ENCODE assay signal across 9 cellular contexts in genomic region chr7:112084506-112084905, GRCh38.
A peak's percentile ranks its signal among the peaks of the same experiment; 100 is the strongest.
DNase-seq lines count a peak whose midpoint lies in the region; ATAC-seq and TF ChIP-seq lines count a peak whose summit lies in the region.
"Had no signal": no experiment of that assay in that cellular context is flagged by ENCODE, and none has a peak within 500 bp of the region (broad histone marks: within the 10 kb centered on the region; RNA-seq: fewer than 3 reads in every experiment).

No MANE protein-coding gene starts in this region.

- CTCF ChIA-PET in activated naive CD4-positive, alpha-beta T cell treated with anti-CD3 and anti-CD28 coated beads, Interleukin-2, amount 10 ng/mL, durations not matched to agents 7 days and 5 days (lab: Charles Lee), result no interaction called here

- no peak for TF ChIP-seq CTCF in dorsolateral prefrontal cortex (IDR thresholded peaks at IDR 0.05 in 54 of 56, conservative IDR thresholded peaks at IDR 0.05 in 2 of 56; ENCODE audit: low read depth in 1 of 56, partially characterized antibody in 56 of 56)

- peaks cover 7% of the 10 kb centered on the region for H3K27me3 Mint-ChIP-seq in activated naive CD4-positive, alpha-beta T cell treated with anti-CD3 and anti-CD28 coated beads, Interleukin-2, amount 10 ng/mL, durations not matched to agents 7 days and 5 days

- no peak for TF ChIP-seq POLR2A in erythroblast (IDR thresholded peaks at IDR 0.05; ENCODE audit: low read length)

- peaks cover 10% of the 10 kb centered on the region for H3K4me1 Mint-ChIP-seq in activated naive CD4-positive, alpha-beta T cell treated with anti-CD3 and anti-CD28 coated beads, Interleukin-2, amount 10 ng/mL, durations not matched to agents 7 days and 5 days

- no peak overlapping the region for H3K27ac Mint-ChIP-seq in activated naive CD4-positive, alpha-beta T cell treated with anti-CD3 and anti-CD28 coated beads, Interleukin-2, amount 10 ng/mL, durations not matched to agents 7 days and 5 days
- H3K27ac Mint-ChIP-seq: activated naive CD4-positive, alpha-beta T cell treated with anti-CD3 and anti-CD28 coated beads, Interleukin-2, amount 50 U/mL, for 24 hours; nephron had no signal

- H3K36me3 Mint-ChIP-seq in activated naive CD4-positive, alpha-beta T cell treated with anti-CD3 and anti-CD28 coated beads, Interleukin-2, amount 10 ng/mL, durations not matched to agents 7 days and 5 days, result no peaks in the 10 kb centered on the region
- H3K36me3 Mint-ChIP-seq: activated naive CD4-positive, alpha-beta T cell treated with anti-CD3 and anti-CD28 coated beads, Interleukin-2, amount 50 U/mL, for 24 hours had no signal

- H3K9me3 Mint-ChIP-seq in activated naive CD4-positive, alpha-beta T cell treated with anti-CD3 and anti-CD28 coated beads, Interleukin-2, amount 10 ng/mL, durations not matched to agents 7 days and 5 days, result no peaks in the 10 kb centered on the region
- H3K9me3 Mint-ChIP-seq: activated naive CD4-positive, alpha-beta T cell treated with anti-CD3 and anti-CD28 coated beads, Interleukin-2, amount 50 U/mL, for 24 hours; nephron had no signal

- ATAC-seq in GM19463 (IDR thresholded peaks at IDR 0.05; ENCODE audit: unreplicated experiment) (peak; percentile 47), HG03095 (IDR thresholded peaks at IDR 0.05; ENCODE audit: unreplicated experiment) (peak; percentile 68)

- H3K4me3 ChIP-seq in dorsolateral prefrontal cortex, result peak overlapping the region in 12 of 59 donors; percentile 4 to 27 (median 16)

- no peak for DNase-seq in dorsolateral prefrontal cortex
- DNase-seq in stromal cell of bone marrow (ENCODE audit: low read depth), result peak; percentile 41
- DNase-seq in LoVo (ENCODE audit: low spot score), result no peak
- no peak for DNase-seq in activated naive CD4-positive, alpha-beta T cell treated with anti-CD3 and anti-CD28 coated beads, Interleukin-2, amount 10 ng/mL, durations not matched to agents 7 days and 5 days
- no peak for DNase-seq in erythroblast (lab: John Stamatoyannopoulos, UW)

- H3K27ac ChIP-seq in dorsolateral prefrontal cortex, result peak overlapping the region in 54 of 59 donors; percentile 1 to 80 (median 65)

- H3K27me3 ChIP-seq in dorsolateral prefrontal cortex, result no peaks in the 10 kb centered on the region

- H3K4me3 Mint-ChIP-seq in activated naive CD4-positive, alpha-beta T cell treated with anti-CD3 and anti-CD28 coated beads, Interleukin-2, amount 10 ng/mL, durations not matched to agents 7 days and 5 days, result no peak overlapping the region
- H3K4me3 Mint-ChIP-seq: activated naive CD4-positive, alpha-beta T cell treated with anti-CD3 and anti-CD28 coated beads, Interleukin-2, amount 50 U/mL, for 24 hours; nephron had no signal

- intact Hi-C loops in dorsolateral prefrontal cortex (cut with DNase I), result loop anchor here in 1 of 2 donors (10.0 kb wide), 1 partner anchor 120 kb away; the partner anchor contains the start of genes DOCK4 and ZNF277
